Comparison of ENCODE assay signal across 13 cellular contexts in the genomic region with DNA sequence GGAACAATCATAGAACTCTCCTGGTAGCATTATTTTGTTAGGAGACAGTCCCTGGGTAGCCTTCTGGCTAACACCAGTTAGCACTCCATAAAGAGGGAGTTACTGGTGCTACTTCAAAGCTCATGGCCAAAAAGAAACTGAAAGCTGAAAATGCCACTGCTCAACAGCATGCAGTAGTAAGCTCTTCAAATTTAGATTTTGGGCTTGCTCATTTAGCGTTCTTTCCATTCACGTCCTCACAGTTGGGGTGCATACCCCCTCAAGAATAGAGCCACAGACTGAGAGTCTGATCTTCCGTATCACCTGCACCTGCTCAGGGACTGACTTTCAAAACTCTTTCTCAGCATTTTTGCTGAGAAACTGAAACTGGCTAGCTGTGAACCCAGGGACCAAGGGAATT. TPM values are rescaled to one million over a fixed set of nuclear protein-coding genes. Genes with fewer than 3 reads are reported as not detected.
DNase-seq lines count a peak whose midpoint lies in the region; ATAC-seq and TF ChIP-seq lines count a peak whose summit lies in the region.
"Had no signal": no experiment of that assay in that cellular context is flagged by ENCODE, and none has a peak within 500 bp of the region (broad histone marks: within the 10 kb centered on the region; RNA-seq: fewer than 3 reads in every experiment).

No MANE protein-coding gene starts in this region.

- H3K4me1 Mint-ChIP-seq in MCF 10A (ENCODE audit: insufficient read depth, unreplicated experiment) (peaks cover 5% of the 10 kb centered on the region), HFFc6 (ENCODE audit: low read depth) (no peaks in the 10 kb centered on the region), WTC11 (peaks cover 8% of the 10 kb centered on the region)
- H3K4me1 Mint-ChIP-seq: stimulated activated memory B cell treated with anti-CD40 and anti-IgM and Interleukin-4, amounts not matched to agents 10 μg/mL and 1 μg/mL and 100 μg/mL, for 72 hours had no signal

- DNase-seq in breast epithelium (ENCODE audit: low spot score in 2 of 2) (no peak), MCF 10A (ENCODE audit: unreplicated experiment) (no peak), HFFc6 (no peak), WTC11 (ENCODE audit: low spot score) (no peak), NCI-H1092 treated with DMSO at 0.1 percent for 48 hours (lab: John Stamatoyannopoulos, UW) (no peak), tibial nerve (ENCODE audit: low spot score in 2 of 2) (no peak)
- DNase-seq in activated effector memory CD4-positive, alpha-beta T cell treated with Interleukin-2 at 50 U/mL for 16 hours, result no peak
- DNase-seq: ACHN; activated naive CD4-positive, alpha-beta T cell treated with Interleukin-2 at 50 U/mL for 16 hours; OCI-M1 had no signal

- H3K9me3 ChIP-seq in breast epithelium (no peaks in the 10 kb centered on the region), tibial nerve (no peaks in the 10 kb centered on the region)

- H3K9me3 Mint-ChIP-seq in MCF 10A (ENCODE audit: unreplicated experiment), result no peaks in the 10 kb centered on the region
- H3K9me3 Mint-ChIP-seq in HFFc6, result no peaks in the 10 kb centered on the region
- no peaks in the 10 kb centered on the region for H3K9me3 Mint-ChIP-seq in WTC11
- H3K9me3 Mint-ChIP-seq: stimulated activated memory B cell treated with anti-CD40 and anti-IgM and Interleukin-4, amounts not matched to agents 10 μg/mL and 1 μg/mL and 100 μg/mL, for 72 hours had no signal

- TF ChIP-seq CTCF in breast epithelium (IDR thresholded peaks at IDR 0.05) (no peak), MCF 10A (IDR thresholded peaks at IDR 0.05; ENCODE audit: unreplicated experiment) (no peak), HFFc6 (IDR thresholded peaks at IDR 0.05) (no peak), WTC11 (IDR thresholded peaks at IDR 0.05) (no peak), tibial nerve (IDR thresholded peaks at IDR 0.05) (no peak)

- H3K27me3 ChIP-seq in breast epithelium (no peaks in the 10 kb centered on the region), tibial nerve (no peaks in the 10 kb centered on the region)

- 41 to 53% methylated on average over 3 of the region's 3 CpGs for WGBS in tibial nerve, 2 donors

- H3K27me3 Mint-ChIP-seq in MCF 10A (ENCODE audit: insufficient read depth, unreplicated experiment), result no peaks in the 10 kb centered on the region
- H3K27me3 Mint-ChIP-seq in HFFc6 (ENCODE audit: insufficient read depth), result peaks cover 2% of the 10 kb centered on the region; the same call in 1 of the 2 replicates
- H3K27me3 Mint-ChIP-seq in WTC11 (ENCODE audit: low read depth), result no peaks in the 10 kb centered on the region

- no peak overlapping the region for H3K4me3 Mint-ChIP-seq in MCF 10A (ENCODE audit: unreplicated experiment)
- H3K4me3 Mint-ChIP-seq in HFFc6, result 0 out of 2 replicates have a peak overlapping the region, but pooled peaks have one; percentile 28
- no peak overlapping the region for H3K4me3 Mint-ChIP-seq in WTC11
- H3K4me3 Mint-ChIP-seq: stimulated activated memory B cell treated with anti-CD40 and anti-IgM and Interleukin-4, amounts not matched to agents 10 μg/mL and 1 μg/mL and 100 μg/mL, for 72 hours had no signal

- POLR2A ChIA-PET in MCF 10A (lab: Yijun Ruan, JAX), result interaction anchor here (1.1 kb wide), 1 partner anchor 9 kb away, joined by 3 read pairs; no protein-coding TSS in a partner anchor
- POLR2A ChIA-PET in WTC11 (lab: Charles Lee), result no interaction called here

- no peaks in the 10 kb centered on the region for H3K36me3 ChIP-seq in breast epithelium
- H3K36me3 ChIP-seq in tibial nerve, result no peaks in the 10 kb centered on the region

- intact Hi-C loops in breast epithelium (cut with DNase I; ENCODE audit: low total_unique reads), result no loop called here
- intact Hi-C loops in MCF 10A (cut with micrococcal nuclease), result no loop called here

- H3K27ac Mint-ChIP-seq in MCF 10A (ENCODE audit: low read depth, unreplicated experiment), result no peak overlapping the region
- no peak overlapping the region for H3K27ac Mint-ChIP-seq in HFFc6
- H3K27ac Mint-ChIP-seq in WTC11, result no peak overlapping the region
- H3K27ac Mint-ChIP-seq: stimulated activated memory B cell treated with anti-CD40 and anti-IgM and Interleukin-4, amounts not matched to agents 10 μg/mL and 1 μg/mL and 100 μg/mL, for 72 hours had no signal

- TF ChIP-seq POLR2A in breast epithelium (IDR thresholded peaks at IDR 0.05) (no peak), tibial nerve (IDR thresholded peaks at IDR 0.05) (no peak)

- peak overlapping the region in 2 of 3 donors; percentile 20 to 43 for H3K4me3 ChIP-seq in breast epithelium
- H3K4me3 ChIP-seq in tibial nerve, result peak overlapping the region in 1 of 4 donors; percentile 3

- H3K27ac ChIP-seq in breast epithelium (peak overlapping the region; percentile 8 to 52), tibial nerve (peak overlapping the region in 2 of 4 donors; percentile 44 to 48)

- no TSS peak for BruUV-seq in MCF 10A (replicated peaks; lab: Mats Ljungman, UMichigan)

- H3K4me1 ChIP-seq in breast epithelium (no peaks in the 10 kb centered on the region), tibial nerve (peaks cover 0 to 42% (median 7%) of the 10 kb centered on the region in 4 donors)

- CTCF ChIA-PET in MCF 10A (lab: Yijun Ruan, JAX), result interaction anchor here (0.7 to 6.4 kb wide), 8 partner anchors 8 to 566 kb away, joined by 3 to 65 read pairs (median 4); no protein-coding TSS in a partner anchor
- CTCF ChIA-PET in WTC11 (lab: Charles Lee), result interaction anchor here (1.0 to 4.6 kb wide), 4 partner anchors 26 to 297 kb away, joined by 4 to 27 read pairs (median 7); no protein-coding TSS in a partner anchor

- no peak for TF ChIP-seq EP300 in tibial nerve (IDR thresholded peaks at IDR 0.05)

- no peaks in the 10 kb centered on the region for H3K36me3 Mint-ChIP-seq in MCF 10A (ENCODE audit: insufficient read depth, unreplicated experiment)
- H3K36me3 Mint-ChIP-seq in HFFc6 (ENCODE audit: low read depth), result no peaks in the 10 kb centered on the region
- no peaks in the 10 kb centered on the region for H3K36me3 Mint-ChIP-seq in WTC11
- H3K36me3 Mint-ChIP-seq: stimulated activated memory B cell treated with anti-CD40 and anti-IgM and Interleukin-4, amounts not matched to agents 10 μg/mL and 1 μg/mL and 100 μg/mL, for 72 hours had no signal

- peak; percentile 69 for ATAC-seq in HG03442 (IDR thresholded peaks at IDR 0.05; ENCODE audit: unreplicated experiment)
- ATAC-seq in WTC11, result no peak
- ATAC-seq: stimulated activated memory B cell treated with anti-CD40 and anti-IgM and Interleukin-4, amounts not matched to agents 10 μg/mL and 1 μg/mL and 100 μg/mL, for 72 hours had no signal

TF ChIP-seq in WTC11, 78 proteins besides CTCF, POLR2A, EP300 and RAD21 (continues in another document):
- TF ChIP-seq NFATC4 (CRISPR knock-in tag; IDR thresholded peaks at IDR 0.05), result no peak
- TF ChIP-seq, protein P1, sequence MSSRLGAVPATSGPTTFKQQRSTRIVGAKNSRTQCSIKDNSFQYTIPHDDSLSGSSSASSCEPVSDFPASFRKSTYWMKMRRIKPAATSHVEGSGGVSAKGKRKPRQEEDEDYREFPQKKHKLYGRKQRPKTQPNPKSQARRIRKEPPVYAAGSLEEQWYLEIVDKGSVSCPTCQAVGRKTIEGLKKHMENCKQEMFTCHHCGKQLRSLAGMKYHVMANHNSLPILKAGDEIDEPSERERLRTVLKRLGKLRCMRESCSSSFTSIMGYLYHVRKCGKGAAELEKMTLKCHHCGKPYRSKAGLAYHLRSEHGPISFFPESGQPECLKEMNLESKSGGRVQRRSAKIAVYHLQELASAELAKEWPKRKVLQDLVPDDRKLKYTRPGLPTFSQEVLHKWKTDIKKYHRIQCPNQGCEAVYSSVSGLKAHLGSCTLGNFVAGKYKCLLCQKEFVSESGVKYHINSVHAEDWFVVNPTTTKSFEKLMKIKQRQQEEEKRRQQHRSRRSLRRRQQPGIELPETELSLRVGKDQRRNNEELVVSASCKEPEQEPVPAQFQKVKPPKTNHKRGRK (CRISPR knock-in tag; IDR thresholded peaks at IDR 0.05; ENCODE audit: borderline replicate concordance), result no peak
- TF ChIP-seq ETV6 (CRISPR knock-in tag; IDR thresholded peaks at IDR 0.05), result no peak
- TF ChIP-seq ELF4 (CRISPR knock-in tag; IDR thresholded peaks at IDR 0.05; ENCODE audit: low read depth), result no peak
- no peak for TF ChIP-seq MXD4 (CRISPR knock-in tag; IDR thresholded peaks at IDR 0.05; ENCODE audit: borderline replicate concordance)
- no peak for TF ChIP-seq JUN (CRISPR knock-in tag; IDR thresholded peaks at IDR 0.05)
- TF ChIP-seq TEAD1 (CRISPR knock-in tag; IDR thresholded peaks at IDR 0.05), result no peak
- TF ChIP-seq, protein P2, sequence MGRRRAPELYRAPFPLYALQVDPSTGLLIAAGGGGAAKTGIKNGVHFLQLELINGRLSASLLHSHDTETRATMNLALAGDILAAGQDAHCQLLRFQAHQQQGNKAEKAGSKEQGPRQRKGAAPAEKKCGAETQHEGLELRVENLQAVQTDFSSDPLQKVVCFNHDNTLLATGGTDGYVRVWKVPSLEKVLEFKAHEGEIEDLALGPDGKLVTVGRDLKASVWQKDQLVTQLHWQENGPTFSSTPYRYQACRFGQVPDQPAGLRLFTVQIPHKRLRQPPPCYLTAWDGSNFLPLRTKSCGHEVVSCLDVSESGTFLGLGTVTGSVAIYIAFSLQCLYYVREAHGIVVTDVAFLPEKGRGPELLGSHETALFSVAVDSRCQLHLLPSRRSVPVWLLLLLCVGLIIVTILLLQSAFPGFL (CRISPR knock-in tag; IDR thresholded peaks at IDR 0.05; ENCODE audit: borderline replicate concordance), result no peak
- TF ChIP-seq, protein P3, sequence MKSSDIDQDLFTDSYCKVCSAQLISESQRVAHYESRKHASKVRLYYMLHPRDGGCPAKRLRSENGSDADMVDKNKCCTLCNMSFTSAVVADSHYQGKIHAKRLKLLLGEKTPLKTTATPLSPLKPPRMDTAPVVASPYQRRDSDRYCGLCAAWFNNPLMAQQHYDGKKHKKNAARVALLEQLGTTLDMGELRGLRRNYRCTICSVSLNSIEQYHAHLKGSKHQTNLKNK (CRISPR knock-in tag; IDR thresholded peaks at IDR 0.05), result no peak

RNA-seq across cellular contexts. Expression of a gene that starts 24.7 kb away (rescaled TPM):
- total RNA-seq in breast epithelium, result 100 to 1,000 TPM in 2 of 3 donors, 10 to 100 TPM in 1; 25.9 to 134 (median 112) TPM
- total RNA-seq in MCF 10A (2022), result not detected in 2 replicates
- under 1 TPM; 0.11 to 0.83 (median 0.25) TPM for total RNA-seq in HFFc6 (2021; fragmentation: NEBNext Ultra II Directional; extraction: Animal tissue kit (Norgen Biotek cat#: 25700))
- 0.02 to 0.05 TPM (median 0.05 TPM) in 3 replicates for total RNA-seq in WTC11 (2021)
- total RNA-seq in tibial nerve, result 10 to 100 TPM; 46.7 to 83.4 (median 69.5) TPM
- total RNA-seq: dermis microvascular lymphatic vessel endothelial cell had no signal

Comparison
In these comparisons a context has a peak if more than half of its experiments do, and no peak if none do; other contexts are left out.
1. RNA of a gene that starts 24.7 kb away (total RNA-seq): 25.9 to 134 TPM in breast epithelium and 46.7 to 83.4 TPM in tibial nerve; 0.11 to 0.83 TPM in HFFc6, 0.02 to 0.05 TPM in WTC11 and not detected in MCF 10A; every median in the first group is over 10 times any median in the second.